Comparison of ENCODE assay signal across 30 cellular contexts in the genomic region with DNA sequence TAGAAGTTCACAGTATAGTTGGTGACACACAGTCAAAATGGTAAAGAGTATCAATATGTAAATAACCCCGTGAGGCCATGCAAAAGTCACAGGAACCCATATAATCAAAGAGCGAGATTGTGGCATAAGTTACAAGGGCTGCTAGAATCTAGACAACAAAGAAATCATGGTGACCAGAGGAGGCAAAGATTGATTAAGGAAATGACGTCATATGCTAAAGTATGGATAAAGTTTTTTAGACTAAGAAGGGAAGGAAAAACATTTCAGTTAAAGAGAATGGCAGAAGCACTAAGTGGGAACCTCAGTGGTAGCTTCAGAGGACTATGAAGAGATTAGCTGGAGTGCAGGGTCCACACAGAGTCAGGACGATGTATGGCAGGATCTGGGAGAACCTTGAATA.
"Had no signal": no experiment of that assay in that cellular context is flagged by ENCODE, and none has a peak within 500 bp of the region (broad histone marks: within the 10 kb centered on the region; RNA-seq: fewer than 3 reads in every experiment).

No MANE protein-coding gene starts in this region.

- H3K4me1 ChIP-seq: breast epithelium, Peyer's patch, SJSA1 had no signal

- ATAC-seq: activated CD8-positive, alpha-beta T cell treated with anti-CD3 and anti-CD28 coated beads for 36 hours; activated T-cell treated with anti-CD3 and anti-CD28 coated beads, Interleukin-2, amount 50 U/mL, for 72 hours; activated T-helper 17 cell treated with anti-CD3 and anti-CD28 coated beads, Interleukin-2, amount 50 U/mL, for 72 hours; PC-3 had no signal

- FAIRE-seq: TTC549 had no signal

- H3K27me3 ChIP-seq: breast epithelium, Peyer's patch, SJSA1 had no signal

- H3K9me3 ChIP-seq: breast epithelium, Peyer's patch, SJSA1 had no signal

- DNase-seq: activated CD4-positive, alpha-beta T cell treated with anti-CD3 and anti-CD28 coated beads, Interleukin-2, amount 10 ng/mL, durations not matched to agents 24 days and 14 days; activated CD4-positive, alpha-beta T cell treated with anti-CD3 and anti-CD28 coated beads, Interleukin-2, amount 50 U/mL, for 4 hours; activated CD8-positive, alpha-beta T cell treated with anti-CD3 and anti-CD28 coated beads for 36 hours; activated effector memory CD4-positive, alpha-beta T cell treated with anti-CD3 and anti-CD28 coated beads, Interleukin-2, amount 50 U/mL, for 16 hours; activated naive CD4-positive, alpha-beta T cell; activated naive CD4-positive, alpha-beta T cell treated with anti-CD3 and anti-CD28 coated beads, Interleukin-2, amount 50 U/mL, for 16 hours; activated naive CD8-positive, alpha-beta T cell treated with anti-CD3 and anti-CD28 coated beads for 36 hours; activated T-cell treated with anti-CD3 and anti-CD28 coated beads, Interleukin-2, amount 50 U/mL, for 1 hour; activated T-cell treated with anti-CD3 and anti-CD28 coated beads, Interleukin-2, amount 50 U/mL, for 72 hours; amniotic stem cell; aorta; Karpas-422; KBM-7; NCI-H1105; NCI-H1417 treated with DMSO at 0.1 percent for 48 hours; NCI-H187 treated with DMSO at 0.1 percent for 48 hours; NCI-H2081; NCI-H2171; NCI-H510A; NCI-H526; NCI-H748 treated with DMSO at 0.1 percent for 48 hours; NK-92 treated with Interleukin-12 subunit alpha and Interleukin-12 subunit beta, amount 100 ng/mL, for 24 hours; PC-3; Peyer's patch; RPMI8226; SHP77 treated with DMSO at 0.1 percent for 48 hours had no signal

- H3K27ac ChIP-seq: breast epithelium, Peyer's patch, SJSA1 had no signal

- H3K36me3 ChIP-seq: breast epithelium, Peyer's patch, SJSA1 had no signal

- H3K4me3 ChIP-seq: breast epithelium, Peyer's patch, SJSA1 had no signal
